22 cellular contexts compared by ENCODE assay signal in the genomic region with DNA sequence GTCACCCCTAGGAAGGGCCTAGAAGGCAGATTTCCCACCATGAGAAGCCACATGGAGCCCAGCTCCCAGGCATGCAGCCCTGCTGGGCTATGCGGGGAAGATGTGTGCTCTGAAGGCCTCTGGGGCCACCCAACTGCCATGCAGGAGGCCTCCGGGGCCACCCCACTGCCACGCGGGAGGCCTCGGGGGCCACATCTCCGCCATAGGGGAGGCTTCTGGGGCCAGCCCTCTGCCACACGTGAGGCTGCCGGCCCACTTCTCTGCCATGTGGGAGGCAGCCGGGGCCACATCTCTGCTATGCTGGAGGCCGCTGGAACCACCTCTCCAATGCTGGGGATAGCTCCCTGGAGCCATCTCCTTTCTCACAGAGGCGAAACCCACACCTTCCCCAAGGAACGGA.
A peak's percentile ranks its signal among the peaks of the same experiment; 100 is the strongest.
DNase-seq lines count a peak whose midpoint lies in the region; ATAC-seq, FAIRE-seq and TF ChIP-seq lines count a peak whose summit lies in the region.
"Had no signal": no experiment of that assay in that cellular context is flagged by ENCODE, and none has a peak within 500 bp of the region (broad histone marks: within the 10 kb centered on the region; RNA-seq: fewer than 3 reads in every experiment).

No MANE protein-coding gene starts in this region.

- H3K27ac Mint-ChIP-seq in neural crest cell (ENCODE audit: unreplicated experiment): peak overlapping the region; percentile 78
- H3K27ac Mint-ChIP-seq: B cell; CD4-positive, CD25-positive, alpha-beta regulatory T cell; CD8-positive, alpha-beta T cell; GM23338; H9; HFFc6 had no signal

- ATAC-seq in HG02759 (IDR thresholded peaks at IDR 0.05; ENCODE audit: unreplicated experiment) (no peak), HG03039 (IDR thresholded peaks at IDR 0.05; ENCODE audit: unreplicated experiment) (no peak), body of pancreas (no peak)
- ATAC-seq: CD8-positive, alpha-beta T cell; GM23338; HCT116 had no signal

- no peaks in the 10 kb centered on the region for H3K36me3 Mint-ChIP-seq in neural crest cell (ENCODE audit: low read depth)
- H3K36me3 Mint-ChIP-seq: CD4-positive, CD25-positive, alpha-beta regulatory T cell; CD8-positive, alpha-beta T cell had no signal

- FAIRE-seq in kidney (lab: Jason Lieb, UNC): no peak
- FAIRE-seq: A204.1, G401.6, GM12892 had no signal

- H3K27ac ChIP-seq in HEK293 (ENCODE audit: extremely low read depth, low read depth, low read length) (no peak overlapping the region), kidney (ENCODE audit: low read depth in 2 of 2, low read length in 2 of 2) (no peak overlapping the region), body of pancreas (no peak overlapping the region)
- H3K27ac ChIP-seq: 22Rv1, BLaER1, C4-2B had no signal

- H3K27me3 Mint-ChIP-seq in neural crest cell (ENCODE audit: low read depth): no peaks in the 10 kb centered on the region
- H3K27me3 Mint-ChIP-seq: B cell; CD4-positive, CD25-positive, alpha-beta regulatory T cell had no signal

- H3K4me1 ChIP-seq in HEK293 (ENCODE audit: control insufficient read depth, insufficient read depth, low read length) (no peaks in the 10 kb centered on the region), kidney (ENCODE audit: control insufficient read depth in 1 of 2, insufficient read depth in 1 of 2, low read depth in 1 of 2, low read length in 2 of 2) (no peaks in the 10 kb centered on the region), body of pancreas (no peaks in the 10 kb centered on the region)
- H3K4me1 ChIP-seq: Caco-2 had no signal

- H3K36me3 ChIP-seq in HEK293 (ENCODE audit: control insufficient read depth in 2 of 2, insufficient read depth in 1 of 2, low read length in 2 of 2) (no peaks in the 10 kb centered on the region), kidney (ENCODE audit: control insufficient read depth in 1 of 2, insufficient read depth in 2 of 2, low read length in 2 of 2) (no peaks in the 10 kb centered on the region), body of pancreas (replicated peaks in 1 of 2; ENCODE audit: insufficient read depth in 1 of 2, low read depth in 2 of 2) (no peaks in the 10 kb centered on the region)
- H3K36me3 ChIP-seq: BLaER1 had no signal

- no peaks in the 10 kb centered on the region for H3K27me3 ChIP-seq in body of pancreas
- H3K27me3 ChIP-seq: BLaER1 had no signal

- H3K9ac ChIP-seq in kidney (ENCODE audit: low read length in 2 of 2): no peak overlapping the region
- H3K9ac ChIP-seq: BLaER1 had no signal

- 92 to 100% methylated on average over 3 to 12 of the region's 12 CpGs for WGBS in body of pancreas, 2 donors

- POLR2A ChIA-PET in HEK293 (lab: Yijun Ruan, JAX): no interaction called here

- H3K4me1 Mint-ChIP-seq in neural crest cell: peaks cover 25% of the 10 kb centered on the region
- H3K4me1 Mint-ChIP-seq: B cell, GM23338 had no signal

- no peaks in the 10 kb centered on the region for H3K9me3 Mint-ChIP-seq in neural crest cell
- H3K9me3 Mint-ChIP-seq: CD4-positive, CD25-positive, alpha-beta regulatory T cell; CD8-positive, alpha-beta T cell; H9 had no signal

- DNase-seq in kidney (peak; percentile 48), neural crest cell (ENCODE audit: low read depth, low spot score) (no peak), body of pancreas (no peak)
- DNase-seq: Caco-2; CD4-positive, CD25-positive, alpha-beta regulatory T cell; CD8-positive, alpha-beta T cell; DMS153; DND-41; HFFc6 had no signal

- H3K4me3 Mint-ChIP-seq in neural crest cell: no peak overlapping the region
- H3K4me3 Mint-ChIP-seq: B cell; CD4-positive, CD25-positive, alpha-beta regulatory T cell; CD8-positive, alpha-beta T cell; GM23338; H9; HFFc6 had no signal

- TF ChIP-seq POLR2A in body of pancreas (IDR thresholded peaks at IDR 0.05): no peak

- intact Hi-C loops in kidney (cut with DNase I) (no loop called here), body of pancreas (cut with DNase I) (no loop called here)

- CTCF ChIA-PET in HEK293 (lab: Yijun Ruan, JAX): no interaction called here

- TF ChIP-seq CTCF in HEK293 (tag by site-specific recombination; IDR thresholded peaks at IDR 0.05) (no peak), kidney (IDR thresholded peaks at IDR 0.05; ENCODE audit: borderline replicate concordance, extremely low read depth, insufficient read depth) (no peak), neural crest cell (conservative IDR thresholded peaks at IDR 0.05) (no peak), body of pancreas (IDR thresholded peaks at IDR 0.05) (no peak)

- no peak overlapping the region for H3K4me3 ChIP-seq in HEK293 (ENCODE audit: low read depth, low read length)
- H3K4me3 ChIP-seq in kidney (ENCODE audit: low read length in 2 of 2): no peak overlapping the region
- no peak overlapping the region for H3K4me3 ChIP-seq in body of pancreas
- H3K4me3 ChIP-seq: BLaER1, GM23338 had no signal

- no peaks in the 10 kb centered on the region for H3K9me3 ChIP-seq in HEK293 (ENCODE audit: control insufficient read depth, insufficient read depth, low read depth, low read length)
- H3K9me3 ChIP-seq in kidney (ENCODE audit: control insufficient read depth in 1 of 2, low read length in 2 of 2): no peaks in the 10 kb centered on the region
- H3K9me3 ChIP-seq in body of pancreas: no peaks in the 10 kb centered on the region
- H3K9me3 ChIP-seq: BLaER1, Caco-2 had no signal

TF ChIP-seq in HEK293, 187 proteins besides CTCF, POLR2A, EP300 and RAD21:
- TF ChIP-seq, protein P1, sequence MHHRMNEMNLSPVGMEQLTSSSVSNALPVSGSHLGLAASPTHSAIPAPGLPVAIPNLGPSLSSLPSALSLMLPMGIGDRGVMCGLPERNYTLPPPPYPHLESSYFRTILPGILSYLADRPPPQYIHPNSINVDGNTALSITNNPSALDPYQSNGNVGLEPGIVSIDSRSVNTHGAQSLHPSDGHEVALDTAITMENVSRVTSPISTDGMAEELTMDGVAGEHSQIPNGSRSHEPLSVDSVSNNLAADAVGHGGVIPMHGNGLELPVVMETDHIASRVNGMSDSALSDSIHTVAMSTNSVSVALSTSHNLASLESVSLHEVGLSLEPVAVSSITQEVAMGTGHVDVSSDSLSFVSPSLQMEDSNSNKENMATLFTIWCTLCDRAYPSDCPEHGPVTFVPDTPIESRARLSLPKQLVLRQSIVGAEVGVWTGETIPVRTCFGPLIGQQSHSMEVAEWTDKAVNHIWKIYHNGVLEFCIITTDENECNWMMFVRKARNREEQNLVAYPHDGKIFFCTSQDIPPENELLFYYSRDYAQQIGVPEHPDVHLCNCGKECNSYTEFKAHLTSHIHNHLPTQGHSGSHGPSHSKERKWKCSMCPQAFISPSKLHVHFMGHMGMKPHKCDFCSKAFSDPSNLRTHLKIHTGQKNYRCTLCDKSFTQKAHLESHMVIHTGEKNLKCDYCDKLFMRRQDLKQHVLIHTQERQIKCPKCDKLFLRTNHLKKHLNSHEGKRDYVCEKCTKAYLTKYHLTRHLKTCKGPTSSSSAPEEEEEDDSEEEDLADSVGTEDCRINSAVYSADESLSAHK (tag by site-specific recombination; IDR thresholded peaks at IDR 0.05): no peak
- TF ChIP-seq GLIS1 (tag by site-specific recombination; IDR thresholded peaks at IDR 0.05): peak; percentile 69
- no peak for TF ChIP-seq ZNF514 (tag by site-specific recombination; IDR thresholded peaks at IDR 0.05)
- TF ChIP-seq GLI4 (tag by site-specific recombination; IDR thresholded peaks at IDR 0.05): no peak
- no peak for TF ChIP-seq MYNN (tag by site-specific recombination; IDR thresholded peaks at IDR 0.05; ENCODE audit: borderline replicate concordance)
